ENCODE assay signal across 27 cellular contexts in the genomic region with DNA sequence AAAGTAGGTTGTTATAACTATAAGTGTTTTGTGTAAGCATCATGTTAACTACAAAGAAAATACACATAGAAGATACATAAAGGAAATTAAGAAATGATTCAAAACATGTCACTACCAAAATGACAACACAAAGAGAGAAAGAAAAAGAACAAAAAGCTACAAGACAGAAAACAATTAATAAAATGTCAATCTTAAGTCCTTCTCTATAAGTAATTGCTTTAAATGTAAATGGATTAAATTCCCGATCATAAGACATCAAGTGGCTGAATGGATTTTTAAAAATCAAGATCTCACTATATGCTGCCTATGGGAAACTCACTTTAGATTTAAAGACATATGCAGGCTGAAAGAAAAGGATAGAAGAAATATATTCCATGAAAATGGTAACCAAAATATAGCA.
"Had no signal": no experiment of that assay in that cellular context is flagged by ENCODE, and none has a peak within 500 bp of the region (broad histone marks: within the 10 kb centered on the region; RNA-seq: fewer than 3 reads in every experiment).

No MANE protein-coding gene starts in this region.

- H3K4me1 ChIP-seq: left ventricle myocardium inferior, pancreas, prostate gland, stomach, testis, thyroid gland, transverse colon, upper lobe of left lung, vagina had no signal

- ATAC-seq: natural killer cell; pancreas; right cardiac atrium; sciatic nerve; stimulated activated naive B cell treated with anti-CD40 and anti-IgM and Interleukin-4, amounts not matched to agents 10 μg/mL and 1 μg/mL and 100 μg/mL, for 72 hours; stimulated activated naive CD8-positive, alpha-beta T cell treated with anti-CD3 and anti-CD28 coated beads, Interleukin-15, Interleukin-2, amounts not matched to agents 100 U/mL and 50 U/mL, for 24 hours had no signal

- H3K27me3 ChIP-seq: pancreas, stomach, testis, thyroid gland, transverse colon, upper lobe of left lung, vagina had no signal

- H3K4me3 ChIP-seq: left ventricle myocardium inferior, lung, pancreas, prostate gland, skin epidermis, stomach, testis, thyroid gland, transverse colon, upper lobe of left lung, vagina had no signal

- H3K4me1 Mint-ChIP-seq: naive B cell; natural killer cell; stimulated activated naive B cell treated with anti-CD40 and anti-IgM and Interleukin-4, amounts not matched to agents 10 μg/mL and 1 μg/mL and 100 μg/mL, for 72 hours had no signal

- H3K27me3 Mint-ChIP-seq: stimulated activated naive B cell treated with anti-CD40 and anti-IgM and Interleukin-4, amounts not matched to agents 10 μg/mL and 1 μg/mL and 100 μg/mL, for 72 hours had no signal

- DNase-seq: hippocampal formation; islet precursor cell; left ventricle myocardium inferior; mesendoderm; naive B cell; natural killer cell; pancreas; posterior cingulate gyrus; retina; right cardiac atrium; stimulated activated CD4-positive, alpha-beta T cell treated with anti-CD3 and anti-CD28 coated beads, Interleukin-12 subunit alpha, Interleukin-12 subunit beta, amount 100 ng/mL, for 4 hours; stimulated activated CD4-positive, alpha-beta T cell treated with anti-CD3 and anti-CD28 coated beads, Interleukin-15, amount 100 ng/mL, for 24 hours; stimulated activated CD4-positive, alpha-beta T cell treated with anti-CD3 and anti-CD28 coated beads, Interleukin-2, amount 100 ng/mL, for 24 hours; stimulated activated CD4-positive, alpha-beta T cell treated with anti-CD3 and anti-CD28 coated beads, Interleukin-4, amount 100 ng/mL, for 1 hour; stimulated activated naive B cell treated with anti-CD40 and anti-IgM and Interleukin-4, amounts not matched to agents 10 μg/mL and 1 μg/mL and 100 μg/mL, for 72 hours; stimulated activated naive CD8-positive, alpha-beta T cell treated with anti-CD3 and anti-CD28 coated beads, Interleukin-15, Interleukin-2, amounts not matched to agents 100 U/mL and 50 U/mL, for 24 hours; stomach; testis; thyroid gland; transverse colon; upper lobe of left lung had no signal

- H3K27ac Mint-ChIP-seq: mesothelial cell of epicardium; naive B cell; natural killer cell; stimulated activated naive B cell treated with anti-CD40 and anti-IgM and Interleukin-4, amounts not matched to agents 10 μg/mL and 1 μg/mL and 100 μg/mL, for 72 hours had no signal

- H3K4me3 Mint-ChIP-seq: mesothelial cell of epicardium; naive B cell; natural killer cell; stimulated activated naive B cell treated with anti-CD40 and anti-IgM and Interleukin-4, amounts not matched to agents 10 μg/mL and 1 μg/mL and 100 μg/mL, for 72 hours had no signal

- H3K9me3 ChIP-seq: pancreas, prostate gland, testis, thyroid gland, transverse colon, upper lobe of left lung, vagina had no signal

- H3K36me3 Mint-ChIP-seq: naive B cell; natural killer cell; stimulated activated naive B cell treated with anti-CD40 and anti-IgM and Interleukin-4, amounts not matched to agents 10 μg/mL and 1 μg/mL and 100 μg/mL, for 72 hours had no signal

- H3K36me3 ChIP-seq: left ventricle myocardium inferior, pancreas, prostate gland, stomach, thyroid gland, transverse colon, upper lobe of left lung, vagina had no signal

- H3K9me3 Mint-ChIP-seq: natural killer cell had no signal

- H3K27ac ChIP-seq: left ventricle myocardium inferior, pancreas, prostate gland, skin epidermis, stomach, testis, thyroid gland, transverse colon, upper lobe of left lung, vagina had no signal
